Comparison of ENCODE assay signal across 31 cellular contexts in genomic region chr3:39540162-39540921, GRCh38.
A peak's percentile ranks its signal among the peaks of the same experiment; 100 is the strongest.
DNase-seq lines count a peak whose midpoint lies in the region; ATAC-seq, FAIRE-seq and TF ChIP-seq lines count a peak whose summit lies in the region.
"Had no signal": no experiment of that assay in that cellular context is flagged by ENCODE, and none has a peak within 500 bp of the region (broad histone marks: within the 10 kb centered on the region; RNA-seq: fewer than 3 reads in every experiment).

No MANE protein-coding gene starts in this region.

- ATAC-seq in A549 (no peak), GM18520 (IDR thresholded peaks at IDR 0.05; ENCODE audit: unreplicated experiment) (peak; percentile 67), HG03432 (IDR thresholded peaks at IDR 0.05; ENCODE audit: unreplicated experiment) (peak; percentile 66), HG03108 (IDR thresholded peaks at IDR 0.05; ENCODE audit: unreplicated experiment) (no peak)
- ATAC-seq: effector memory CD8-positive, alpha-beta T cell; gastrocnemius medialis; left cardiac atrium had no signal

- H3K4me2 ChIP-seq in A549, result no peak overlapping the region
- H3K4me2 ChIP-seq: BLaER1 treated with 17β-estradiol and CSF1 and Interleukin-3, amounts not matched to agents 10 nM and 100 nM had no signal

- no peaks in the 10 kb centered on the region for H3K36me3 ChIP-seq in bronchial epithelial cell (ENCODE audit: control insufficient read depth, insufficient read depth, low read length)
- H3K36me3 ChIP-seq: BLaER1 treated with 17β-estradiol and CSF1 and Interleukin-3, amounts not matched to agents 10 nM and 100 nM; gastrocnemius medialis; Peyer's patch; right atrium auricular region had no signal

- FAIRE-seq in A549 (lab: Jason Lieb, UNC) (no peak), bronchial epithelial cell (lab: Jason Lieb, UNC) (no peak)
- FAIRE-seq: GM18507, H54 had no signal

- no peak overlapping the region for H3K27ac ChIP-seq in A549
- H3K27ac ChIP-seq: BLaER1 treated with 17β-estradiol and CSF1 and Interleukin-3, amounts not matched to agents 10 nM and 100 nM; gastrocnemius medialis; Peyer's patch; right atrium auricular region; VCaP had no signal

- 0% methylated on average over 1 of the region's 1 CpG for WGBS in A549 (ENCODE audit: missing lambda C conversion rate)

- H3K4me3 ChIP-seq in A549 (no peak overlapping the region), bronchial epithelial cell (ENCODE audit: low read depth, low read length) (no peak overlapping the region)
- H3K4me3 ChIP-seq: BLaER1 treated with 17β-estradiol and CSF1 and Interleukin-3, amounts not matched to agents 10 nM and 100 nM; gastrocnemius medialis; Peyer's patch; right atrium auricular region had no signal

- no peaks in the 10 kb centered on the region for H3K27me3 ChIP-seq in bronchial epithelial cell (ENCODE audit: control insufficient read depth, insufficient read depth, low read length)
- H3K27me3 ChIP-seq: BLaER1 treated with 17β-estradiol and CSF1 and Interleukin-3, amounts not matched to agents 10 nM and 100 nM; gastrocnemius medialis; Peyer's patch; right atrium auricular region had no signal

- H3K9me3 ChIP-seq in A549, result no peaks in the 10 kb centered on the region
- H3K9me3 ChIP-seq: Caco-2, gastrocnemius medialis, Peyer's patch, right atrium auricular region had no signal

- POLR2A ChIA-PET in A549 (lab: Yijun Ruan, JAX), result no interaction called here

- TF ChIP-seq CTCF in A549 (IDR thresholded peaks at IDR 0.05) (no peak), bronchial epithelial cell (IDR thresholded peaks at IDR 0.05; ENCODE audit: insufficient read depth, low read length, severe bottlenecking) (no peak)

- TF ChIP-seq EP300 in A549 (IDR thresholded peaks at IDR 0.05), result no peak

- TF ChIP-seq RAD21 in A549 (conservative IDR thresholded peaks at IDR 0.05 in 1 of 2, IDR thresholded peaks at IDR 0.05 in 1 of 2), result no peak

- DNase-seq in A549 (ENCODE audit: low read depth in 1 of 2, low spot score in 1 of 2) (no peak), bronchial epithelial cell (ENCODE audit: low read depth) (peak; percentile 60), NOMO-1 treated with dmso at 0.1 percent for 144 hours (lab: John Stamatoyannopoulos, UW; ENCODE audit: unreplicated experiment) (no peak), NCI-H187 treated with DMSO at 0.1 percent for 48 hours (lab: John Stamatoyannopoulos, UW) (no peak), DMS114 treated with DMSO at 0.1 percent for 48 hours (lab: John Stamatoyannopoulos, UW; ENCODE audit: unreplicated experiment) (no peak)
- DNase-seq: activated CD4-positive, alpha-beta T cell treated with anti-CD3 and anti-CD28 coated beads, Interleukin-2, amount 10 ng/mL, durations not matched to agents 24 days and 14 days; activated naive CD4-positive, alpha-beta T cell treated with anti-CD3 and anti-CD28 coated beads, Interleukin-2, amount 50 U/mL, for 16 hours; anterior cingulate cortex; Caco-2; cortex of kidney; DMS79 treated with DMSO at 0.1 percent for 48 hours; effector memory CD8-positive, alpha-beta T cell; gastrocnemius medialis; GF-D8; left cardiac atrium; NCI-H1092; NCI-H1930; NCI-H526; Peyer's patch; SHP77 treated with DMSO at 0.1 percent for 48 hours; stimulated activated CD4-positive, alpha-beta T cell treated with anti-CD3 and anti-CD28 coated beads, Interleukin-2, amount 100 ng/mL, for 48 hours; SW 1271; T-helper 9 cell had no signal

- H3K4me1 ChIP-seq in A549, result no peaks in the 10 kb centered on the region
- H3K4me1 ChIP-seq: Caco-2, gastrocnemius medialis, Peyer's patch, right atrium auricular region had no signal

- no peak for TF ChIP-seq POLR2A in A549 (IDR thresholded peaks at IDR 0.05; ENCODE audit: low read length)

- CTCF ChIA-PET in A549 (lab: Yijun Ruan, JAX), result interaction anchor here (0.7 to 5.4 kb wide), 7 partner anchors 9 to 778 kb away, joined by 3 to 45 read pairs (median 4); no protein-coding TSS in a partner anchor

TF ChIP-seq in A549, 52 proteins besides CTCF, POLR2A, EP300 and RAD21:
- TF ChIP-seq, protein P1, sequence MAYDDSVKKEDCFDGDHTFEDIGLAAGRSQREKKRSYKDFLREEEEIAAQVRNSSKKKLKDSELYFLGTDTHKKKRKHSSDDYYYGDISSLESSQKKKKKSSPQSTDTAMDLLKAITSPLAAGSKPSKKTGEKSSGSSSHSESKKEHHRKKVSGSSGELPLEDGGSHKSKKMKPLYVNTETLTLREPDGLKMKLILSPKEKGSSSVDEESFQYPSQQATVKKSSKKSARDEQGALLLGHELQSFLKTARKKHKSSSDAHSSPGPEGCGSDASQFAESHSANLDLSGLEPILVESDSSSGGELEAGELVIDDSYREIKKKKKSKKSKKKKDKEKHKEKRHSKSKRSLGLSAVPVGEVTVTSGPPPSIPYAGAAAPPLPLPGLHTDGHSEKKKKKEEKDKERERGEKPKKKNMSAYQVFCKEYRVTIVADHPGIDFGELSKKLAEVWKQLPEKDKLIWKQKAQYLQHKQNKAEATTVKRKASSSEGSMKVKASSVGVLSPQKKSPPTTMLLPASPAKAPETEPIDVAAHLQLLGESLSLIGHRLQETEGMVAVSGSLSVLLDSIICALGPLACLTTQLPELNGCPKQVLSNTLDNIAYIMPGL (CRISPR knock-in tag; IDR thresholded peaks at IDR 0.05; ENCODE audit: borderline replicate concordance), result no peak
- peak; percentile 90 for TF ChIP-seq MAFK (IDR thresholded peaks at IDR 0.05; ENCODE audit: partially characterized antibody)
- no peak for TF ChIP-seq BCL3 (IDR thresholded peaks at IDR 0.05)
- no peak for TF ChIP-seq HOXB5 (CRISPR knock-in tag; IDR thresholded peaks at IDR 0.05)
- no peak for TF ChIP-seq EHMT2 (IDR thresholded peaks at IDR 0.05; ENCODE audit: low read depth)

Comparison
In these comparisons a context has a peak if more than half of its experiments do, and no peak if none do; other contexts are left out.
1. ATAC-seq: peak in GM18520 (single experiment) and HG03432 (single experiment); none in A549 (0 of 2) and HG03108 (single experiment).